In genomic region chr19:15137777-15138176, GRCh38 we compare ENCODE assay signal across 25 cellular contexts. TPM values are rescaled to one million over a fixed set of nuclear protein-coding genes. Genes with fewer than 3 reads are reported as not detected.
"Had no signal": no experiment of that assay in that cellular context is flagged by ENCODE, and none has a peak within 500 bp of the region (broad histone marks: within the 10 kb centered on the region; RNA-seq: fewer than 3 reads in every experiment).

No MANE protein-coding gene starts in this region.

- ATAC-seq: activated CD8-positive, alpha-beta T cell treated with anti-CD3 and anti-CD28 coated beads, Interleukin-2, amount 10 ng/mL, durations not matched to agents 7 days and 5 days; naive thymus-derived CD8-positive, alpha-beta T cell; stimulated activated effector memory CD8-positive, alpha-beta T cell treated with anti-CD3 and anti-CD28 coated beads, Interleukin-12 subunit alpha, Interleukin-12 subunit beta, amount 100 ng/mL, for 72 hours; WTC11 had no signal

- H3K27me3 ChIP-seq: brain microvascular endothelial cell, right atrium auricular region had no signal

- DNase-seq: activated CD4-positive, alpha-beta T cell treated with anti-CD3 and anti-CD28 coated beads for 4 hours; activated CD8-positive, alpha-beta memory T cell treated with anti-CD3 and anti-CD28 coated beads, Interleukin-2, amount 50 U/mL, for 4 hours; activated CD8-positive, alpha-beta T cell treated with anti-CD3 and anti-CD28 coated beads, Interleukin-2, amount 10 ng/mL, durations not matched to agents 7 days and 5 days; activated gamma-delta T cell; activated naive CD8-positive, alpha-beta T cell treated with anti-CD3 and anti-CD28 coated beads for 36 hours; activated T-cell treated with anti-CD3 and anti-CD28 coated beads, Interleukin-2, amount 50 U/mL, for 48 hours; brain microvascular endothelial cell; cortex of kidney; effector CD4-positive, alpha-beta T cell; hippocampal formation; kidney; left ventricle myocardium inferior; naive thymus-derived CD8-positive, alpha-beta T cell; posterior cingulate gyrus; small intestine; stimulated activated CD4-positive, alpha-beta T cell treated with anti-CD3 and anti-CD28 coated beads, Interleukin-1b, Interleukin-23, amount 100 ng/mL, for 48 hours; T-helper 2 cell had no signal

- H3K4me1 ChIP-seq: left ventricle myocardium inferior, right atrium auricular region had no signal

- H3K4me3 ChIP-seq: left ventricle myocardium inferior, right atrium auricular region had no signal

- H3K9me3 Mint-ChIP-seq: stimulated activated effector memory CD8-positive, alpha-beta T cell treated with anti-CD3 and anti-CD28 coated beads, Interleukin-12 subunit alpha, Interleukin-12 subunit beta, amount 100 ng/mL, for 72 hours had no signal

- H3K36me3 Mint-ChIP-seq: stimulated activated effector memory CD8-positive, alpha-beta T cell treated with anti-CD3 and anti-CD28 coated beads, Interleukin-12 subunit alpha, Interleukin-12 subunit beta, amount 100 ng/mL, for 72 hours had no signal

- H3K4me3 Mint-ChIP-seq: activated CD8-positive, alpha-beta T cell treated with anti-CD3 and anti-CD28 coated beads, Interleukin-2, amount 10 ng/mL, durations not matched to agents 7 days and 5 days; activated naive CD8-positive, alpha-beta T cell treated with anti-CD3 and anti-CD28 coated beads for 36 hours; memory B cell; naive thymus-derived CD8-positive, alpha-beta T cell; stimulated activated effector memory CD8-positive, alpha-beta T cell treated with anti-CD3 and anti-CD28 coated beads, Interleukin-12 subunit alpha, Interleukin-12 subunit beta, amount 100 ng/mL, for 72 hours; WTC11 had no signal

- H3K27ac ChIP-seq: brain microvascular endothelial cell, left ventricle myocardium inferior, right atrium auricular region had no signal

- H3K36me3 ChIP-seq: brain microvascular endothelial cell, left ventricle myocardium inferior, right atrium auricular region had no signal

- H3K4me1 Mint-ChIP-seq: activated naive CD8-positive, alpha-beta T cell treated with anti-CD3 and anti-CD28 coated beads for 36 hours; memory B cell; stimulated activated effector memory CD8-positive, alpha-beta T cell treated with anti-CD3 and anti-CD28 coated beads, Interleukin-12 subunit alpha, Interleukin-12 subunit beta, amount 100 ng/mL, for 72 hours; WTC11 had no signal

- H3K27me3 Mint-ChIP-seq: activated naive CD8-positive, alpha-beta T cell treated with anti-CD3 and anti-CD28 coated beads for 36 hours had no signal

- H3K27ac Mint-ChIP-seq: activated CD8-positive, alpha-beta T cell treated with anti-CD3 and anti-CD28 coated beads, Interleukin-2, amount 10 ng/mL, durations not matched to agents 7 days and 5 days; activated naive CD8-positive, alpha-beta T cell treated with anti-CD3 and anti-CD28 coated beads for 36 hours; memory B cell; naive thymus-derived CD8-positive, alpha-beta T cell; stimulated activated effector memory CD8-positive, alpha-beta T cell treated with anti-CD3 and anti-CD28 coated beads, Interleukin-12 subunit alpha, Interleukin-12 subunit beta, amount 100 ng/mL, for 72 hours; WTC11 had no signal

RNA-seq across cellular contexts. Expression of gene OR1I1, which starts 55.8 kb away (rescaled TPM):
- total RNA-seq: activated CD8-positive, alpha-beta T cell treated with anti-CD3 and anti-CD28 coated beads, Interleukin-2, amount 10 ng/mL, durations not matched to agents 7 days and 5 days; activated naive CD8-positive, alpha-beta T cell treated with anti-CD3 and anti-CD28 coated beads for 36 hours; endothelial cell of umbilical vein; glomerular endothelial cell; kidney; left ventricle myocardium inferior; mucosa of gallbladder; naive thymus-derived CD8-positive, alpha-beta T cell; right atrium auricular region; urinary bladder; WTC11 had no signal
- polyA plus RNA-seq: endothelial cell of umbilical vein; naive thymus-derived CD8-positive, alpha-beta T cell; small intestine; urinary bladder had no signal
